ENCODE assay signal across 9 cellular contexts in genomic region chr11:44979536-44980399, GRCh38. TPM values are rescaled to one million over a fixed set of nuclear protein-coding genes. Genes with fewer than 3 reads are reported as not detected.
A peak's percentile ranks its signal among the peaks of the same experiment; 100 is the strongest.
DNase-seq lines count a peak whose midpoint lies in the region; TF ChIP-seq lines count a peak whose summit lies in the region.
"Had no signal": no experiment of that assay in that cellular context is flagged by ENCODE, and none has a peak within 500 bp of the region (broad histone marks: within the 10 kb centered on the region; RNA-seq: fewer than 3 reads in every experiment).

No MANE protein-coding gene starts in this region.

- H3K27me3 ChIP-seq in colonic mucosa (no peaks in the 10 kb centered on the region), uterus (no peaks in the 10 kb centered on the region)
- H3K27me3 ChIP-seq: cardiac muscle cell had no signal

- peaks cover 5% of the 10 kb centered on the region for H3K4me1 Mint-ChIP-seq in T-helper 2 cell treated with Interferon-gamma antibody and Interleukin-4, amounts not matched to agents 5 μg/mL and 100 μg/mL, for 36 hours (ENCODE audit: low read depth)

- H3K4me3 ChIP-seq in colonic mucosa = peak overlapping the region; percentile 9
- H3K4me3 ChIP-seq in uterus = no peak overlapping the region
- H3K4me3 ChIP-seq: cardiac muscle cell had no signal

- no peaks in the 10 kb centered on the region for H3K9me3 Mint-ChIP-seq in T-helper 2 cell treated with Interferon-gamma antibody and Interleukin-4, amounts not matched to agents 5 μg/mL and 100 μg/mL, for 36 hours

- no peaks in the 10 kb centered on the region for H3K27me3 Mint-ChIP-seq in T-helper 2 cell treated with Interferon-gamma antibody and Interleukin-4, amounts not matched to agents 5 μg/mL and 100 μg/mL, for 36 hours (ENCODE audit: low read depth)

- H3K9me3 ChIP-seq in colonic mucosa = no peaks in the 10 kb centered on the region
- no peaks in the 10 kb centered on the region for H3K9me3 ChIP-seq in uterus

- H3K36me3 ChIP-seq in colonic mucosa (no peaks in the 10 kb centered on the region), uterus (no peaks in the 10 kb centered on the region)
- H3K36me3 ChIP-seq: cardiac muscle cell had no signal

- TF ChIP-seq POLR2A in uterus (IDR thresholded peaks at IDR 0.05) = no peak

- TF ChIP-seq CTCF in colonic mucosa (IDR thresholded peaks at IDR 0.05) (no peak), uterus (IDR thresholded peaks at IDR 0.05) (no peak), GM10266 (IDR thresholded peaks at IDR 0.05; ENCODE audit: control insufficient read depth, insufficient read depth, low read depth, missing control alignments) (no peak)

- no peaks in the 10 kb centered on the region for H3K36me3 Mint-ChIP-seq in T-helper 2 cell treated with Interferon-gamma antibody and Interleukin-4, amounts not matched to agents 5 μg/mL and 100 μg/mL, for 36 hours (ENCODE audit: low read depth)

- peaks cover 16% of the 10 kb centered on the region for H3K4me1 ChIP-seq in colonic mucosa
- H3K4me1 ChIP-seq in uterus = no peaks in the 10 kb centered on the region

- peak overlapping the region; percentile 31 to 55 for H3K9ac ChIP-seq in colonic mucosa (ENCODE audit: low read depth in 2 of 2, low read length in 2 of 2)

- no peak overlapping the region for H3K27ac Mint-ChIP-seq in T-helper 2 cell treated with Interferon-gamma antibody and Interleukin-4, amounts not matched to agents 5 μg/mL and 100 μg/mL, for 36 hours

- intact Hi-C loops in colonic mucosa (cut with DNase I) = no loop called here
- intact Hi-C loops in uterus (cut with DNase I; ENCODE audit: low total_unique reads) = no loop called here

- DNase-seq in COLO668 (lab: John Stamatoyannopoulos, UW; ENCODE audit: unreplicated experiment) (peak; percentile 94), NCI-H2029 (lab: John Stamatoyannopoulos, UW) (peak; percentile 97), colonic mucosa (peak; percentile 90), mucosa of gallbladder (ENCODE audit: low spot score) (peak; percentile 90), uterus (no peak), epidermal melanocyte (ENCODE audit: insufficient read length, low spot score) (no peak), GM10266 (ENCODE audit: extremely low spot score) (no peak)
- no peak for DNase-seq in T-helper 2 cell treated with Interferon-gamma antibody and Interleukin-4, amounts not matched to agents 5 μg/mL and 100 μg/mL, for 36 hours (ENCODE audit: low spot score)

- H3K27ac ChIP-seq in colonic mucosa = peak overlapping the region; percentile 92
- H3K27ac ChIP-seq in uterus = no peak overlapping the region
- H3K27ac ChIP-seq: cardiac muscle cell had no signal

- no peak overlapping the region for H3K4me3 Mint-ChIP-seq in T-helper 2 cell treated with Interferon-gamma antibody and Interleukin-4, amounts not matched to agents 5 μg/mL and 100 μg/mL, for 36 hours

RNA-seq across cellular contexts. Expression of gene TP53I11, which starts 29.1 kb away (rescaled TPM):
- 100 to 1,000 TPM; 103 to 158 TPM for total RNA-seq in colonic mucosa
- 133 TPM for total RNA-seq in mucosa of gallbladder
- total RNA-seq in uterus = 10 to 100 TPM in 3 of 4 donors, 1 to 10 TPM in 1; 3.8 to 53.9 (median 17.5) TPM

Comparison
In these comparisons a context has a peak if more than half of its experiments do, and no peak if none do; other contexts are left out.
1. DNase-seq: peak in COLO668 (single experiment), NCI-H2029 (single experiment), colonic mucosa (single experiment) and mucosa of gallbladder (single experiment); none in uterus (0 of 2), T-helper 2 cell treated with Interferon-gamma antibody and Interleukin-4, amounts not matched to agents 5 μg/mL and 100 μg/mL, for 36 hours (single experiment), epidermal melanocyte (single experiment) and GM10266 (single experiment).